Comparison of ENCODE assay signal across 23 cellular contexts in genomic region chr5:180041501-180042274, GRCh38.
"Had no signal": no experiment of that assay in that cellular context is flagged by ENCODE, and none has a peak within 500 bp of the region (broad histone marks: within the 10 kb centered on the region; RNA-seq: fewer than 3 reads in every experiment).

No MANE protein-coding gene starts in this region.

- DNase-seq: activated CD4-positive, alpha-beta T cell treated with anti-CD3 and anti-CD28 coated beads, Interleukin-2, amount 10 ng/mL, durations not matched to agents 7 days and 5 days; activated CD4-positive, CD25-positive, alpha-beta regulatory T cell treated with anti-CD3 and anti-CD28 coated beads, Interleukin-2, amount 50 U/mL, for 72 hours; activated CD8-positive, alpha-beta memory T cell treated with anti-CD3 and anti-CD28 coated beads, Interleukin-2, amount 10 ng/mL, durations not matched to agents 7 days and 5 days; activated CD8-positive, alpha-beta T cell treated with anti-CD3 and anti-CD28 coated beads for 36 hours; activated effector memory CD4-positive, alpha-beta T cell treated with anti-CD3 and anti-CD28 coated beads, Interleukin-2, amount 50 U/mL, for 16 hours; activated naive CD4-positive, alpha-beta T cell treated with anti-CD3 and anti-CD28 coated beads, Interleukin-2, amount 10 ng/mL, durations not matched to agents 7 days and 5 days; activated T-cell treated with anti-CD3 and anti-CD28 coated beads for 4 hours; brain microvascular endothelial cell; central memory CD4-positive, alpha-beta T cell; endodermal cell; esophagus squamous epithelium; gastrocnemius medialis; hippocampal formation; kidney glomerular epithelial cell; nephron progenitor cell; stimulated activated CD4-positive, alpha-beta T cell treated with anti-CD3 and anti-CD28 coated beads, Interleukin-15, amount 100 ng/mL, for 24 hours; stimulated activated naive B cell treated with anti-CD40 and anti-IgM and Interleukin-4, amounts not matched to agents 10 μg/mL and 1 μg/mL and 100 μg/mL, for 72 hours; testis had no signal

- H3K27ac ChIP-seq: brain microvascular endothelial cell, esophagus squamous epithelium, gastrocnemius medialis, testis, upper lobe of left lung had no signal

- H3K9me3 ChIP-seq: esophagus squamous epithelium, gastrocnemius medialis, testis, upper lobe of left lung had no signal

- H3K27ac Mint-ChIP-seq: activated CD4-positive, alpha-beta T cell treated with anti-CD3 and anti-CD28 coated beads, Interleukin-2, amount 10 ng/mL, durations not matched to agents 7 days and 5 days; activated CD8-positive, alpha-beta memory T cell treated with anti-CD3 and anti-CD28 coated beads, Interleukin-2, amount 10 ng/mL, durations not matched to agents 7 days and 5 days; activated CD8-positive, alpha-beta T cell treated with anti-CD3 and anti-CD28 coated beads for 36 hours; activated naive CD4-positive, alpha-beta T cell treated with anti-CD3 and anti-CD28 coated beads, Interleukin-2, amount 10 ng/mL, durations not matched to agents 7 days and 5 days; memory B cell; stimulated activated naive B cell treated with anti-CD40 and anti-IgM and Interleukin-4, amounts not matched to agents 10 μg/mL and 1 μg/mL and 100 μg/mL, for 72 hours; T-helper 1 cell treated with Interleukin-12 subunit alpha and Interleukin-12 subunit beta and Interleukin-4 antibody, amounts not matched to agents 30 μg/mL and 1 μg/mL, for 36 hours had no signal

- H3K4me3 Mint-ChIP-seq: activated CD4-positive, alpha-beta T cell treated with anti-CD3 and anti-CD28 coated beads, Interleukin-2, amount 10 ng/mL, durations not matched to agents 7 days and 5 days; activated CD8-positive, alpha-beta memory T cell treated with anti-CD3 and anti-CD28 coated beads, Interleukin-2, amount 10 ng/mL, durations not matched to agents 7 days and 5 days; activated CD8-positive, alpha-beta T cell treated with anti-CD3 and anti-CD28 coated beads for 36 hours; activated naive CD4-positive, alpha-beta T cell treated with anti-CD3 and anti-CD28 coated beads, Interleukin-2, amount 10 ng/mL, durations not matched to agents 7 days and 5 days; endodermal cell; memory B cell; nephron progenitor cell; stimulated activated naive B cell treated with anti-CD40 and anti-IgM and Interleukin-4, amounts not matched to agents 10 μg/mL and 1 μg/mL and 100 μg/mL, for 72 hours; T-helper 1 cell treated with Interleukin-12 subunit alpha and Interleukin-12 subunit beta and Interleukin-4 antibody, amounts not matched to agents 30 μg/mL and 1 μg/mL, for 36 hours had no signal

- H3K4me1 Mint-ChIP-seq: activated CD4-positive, alpha-beta T cell treated with anti-CD3 and anti-CD28 coated beads, Interleukin-2, amount 10 ng/mL, durations not matched to agents 7 days and 5 days; activated naive CD4-positive, alpha-beta T cell treated with anti-CD3 and anti-CD28 coated beads, Interleukin-2, amount 10 ng/mL, durations not matched to agents 7 days and 5 days; memory B cell; nephron progenitor cell had no signal

- H3K4me3 ChIP-seq: esophagus squamous epithelium, gastrocnemius medialis, smooth muscle cell, testis, upper lobe of left lung had no signal

- H3K27me3 Mint-ChIP-seq: activated CD4-positive, alpha-beta T cell treated with anti-CD3 and anti-CD28 coated beads, Interleukin-2, amount 10 ng/mL, durations not matched to agents 7 days and 5 days; activated CD8-positive, alpha-beta memory T cell treated with anti-CD3 and anti-CD28 coated beads, Interleukin-2, amount 10 ng/mL, durations not matched to agents 7 days and 5 days; activated CD8-positive, alpha-beta T cell treated with anti-CD3 and anti-CD28 coated beads for 36 hours; activated naive CD4-positive, alpha-beta T cell treated with anti-CD3 and anti-CD28 coated beads, Interleukin-2, amount 10 ng/mL, durations not matched to agents 7 days and 5 days; memory B cell; stimulated activated naive B cell treated with anti-CD40 and anti-IgM and Interleukin-4, amounts not matched to agents 10 μg/mL and 1 μg/mL and 100 μg/mL, for 72 hours had no signal

- H3K36me3 ChIP-seq: brain microvascular endothelial cell had no signal

- H3K9me3 Mint-ChIP-seq: activated CD4-positive, alpha-beta T cell treated with anti-CD3 and anti-CD28 coated beads, Interleukin-2, amount 10 ng/mL, durations not matched to agents 7 days and 5 days; activated naive CD4-positive, alpha-beta T cell treated with anti-CD3 and anti-CD28 coated beads, Interleukin-2, amount 10 ng/mL, durations not matched to agents 7 days and 5 days had no signal

- ATAC-seq: activated CD8-positive, alpha-beta memory T cell treated with anti-CD3 and anti-CD28 coated beads, Interleukin-2, amount 10 ng/mL, durations not matched to agents 7 days and 5 days; activated CD8-positive, alpha-beta T cell treated with anti-CD3 and anti-CD28 coated beads for 36 hours; gastrocnemius medialis; sciatic nerve; stimulated activated naive B cell treated with anti-CD40 and anti-IgM and Interleukin-4, amounts not matched to agents 10 μg/mL and 1 μg/mL and 100 μg/mL, for 72 hours had no signal

- H3K4me2 ChIP-seq: smooth muscle cell had no signal

- H3K36me3 Mint-ChIP-seq: activated CD8-positive, alpha-beta memory T cell treated with anti-CD3 and anti-CD28 coated beads, Interleukin-2, amount 10 ng/mL, durations not matched to agents 7 days and 5 days had no signal

- H3K4me1 ChIP-seq: gastrocnemius medialis, testis had no signal

- H3K27me3 ChIP-seq: brain microvascular endothelial cell, esophagus squamous epithelium, gastrocnemius medialis, testis, upper lobe of left lung had no signal
